In genomic region chr2:100868083-100868482, GRCh38 we compare ENCODE assay signal across 28 cellular contexts. TPM values are rescaled to one million over a fixed set of nuclear protein-coding genes. Genes with fewer than 3 reads are reported as not detected.
"Had no signal": no experiment of that assay in that cellular context is flagged by ENCODE, and none has a peak within 500 bp of the region (broad histone marks: within the 10 kb centered on the region; RNA-seq: fewer than 3 reads in every experiment).

No MANE protein-coding gene starts in this region.

- H3K9ac ChIP-seq: neural progenitor cell, parathyroid adenoma had no signal

- H2AFZ ChIP-seq: neural progenitor cell, parathyroid adenoma had no signal

- H3K4me3 ChIP-seq: neural progenitor cell, ovary, psoas muscle, skin epidermis, smooth muscle cell, spleen, suprapubic skin, testis, tibial artery, transverse colon, upper lobe of right lung, uterus had no signal

- H3K79me2 ChIP-seq: parathyroid adenoma had no signal

- H3K9me3 ChIP-seq: ovary, testis, upper lobe of right lung had no signal

- H3K4me2 ChIP-seq: neural progenitor cell, smooth muscle cell had no signal

- H3K27me3 ChIP-seq: neural progenitor cell, ovary, spleen, suprapubic skin, testis, tibial artery, transverse colon, upper lobe of right lung, uterus had no signal

- H3K36me3 ChIP-seq: neural progenitor cell, ovary, spleen, suprapubic skin, tibial artery, transverse colon, upper lobe of right lung, uterus had no signal

- ATAC-seq: natural killer cell; psoas muscle; right cardiac atrium; sciatic nerve; stimulated activated memory B cell treated with anti-CD40 and anti-IgM and Interleukin-4, amounts not matched to agents 10 μg/mL and 1 μg/mL and 100 μg/mL, for 72 hours; stimulated activated naive CD8-positive, alpha-beta T cell treated with anti-CD3 and anti-CD28 coated beads, Interleukin-15, amount 100 ng/mL, for 72 hours; stimulated activated naive CD8-positive, alpha-beta T cell treated with anti-CD3 and anti-CD28 coated beads, Interleukin-15, Interleukin-2, amounts not matched to agents 100 U/mL and 50 U/mL, for 24 hours; upper lobe of right lung had no signal

- H3K4me1 ChIP-seq: neural progenitor cell, parathyroid adenoma, psoas muscle, spleen, testis, tibial artery, upper lobe of right lung, uterus had no signal

- H3K27ac ChIP-seq: neural progenitor cell, ovary, parathyroid adenoma, psoas muscle, skin epidermis, spleen, suprapubic skin, testis, tibial artery, transverse colon, upper lobe of right lung, uterus had no signal

- DNase-seq: natural killer cell; occipital lobe; ovary; posterior cingulate gyrus; psoas muscle; right cardiac atrium; spleen; stimulated activated CD4-positive, alpha-beta T cell treated with anti-CD3 and anti-CD28 coated beads, Interleukin-12 subunit alpha, Interleukin-12 subunit beta, amount 100 ng/mL, for 4 hours; stimulated activated CD4-positive, alpha-beta T cell treated with anti-CD3 and anti-CD28 coated beads, Interleukin-1b, Interleukin-23, amount 100 ng/mL, for 48 hours; stimulated activated CD4-positive, alpha-beta T cell treated with anti-CD3 and anti-CD28 coated beads, Interleukin-4, amount 100 ng/mL, for 1 hour; stimulated activated CD4-positive, alpha-beta T cell treated with anti-CD3 and anti-CD28 coated beads, Interleukin-4, amount 100 ng/mL, for 4 hours; stimulated activated CD8-positive, alpha-beta memory T cell treated with anti-CD3 and anti-CD28 coated beads, Interleukin-4, amount 100 ng/mL, for 48 hours; stimulated activated naive CD4-positive, alpha-beta T cell; stimulated activated naive CD8-positive, alpha-beta T cell treated with anti-CD3 and anti-CD28 coated beads, Interleukin-15, amount 100 ng/mL, for 72 hours; stimulated activated naive CD8-positive, alpha-beta T cell treated with anti-CD3 and anti-CD28 coated beads, Interleukin-15, Interleukin-2, amounts not matched to agents 100 U/mL and 50 U/mL, for 24 hours; substantia nigra; testis; tibial artery; transverse colon; upper lobe of right lung; uterus had no signal

RNA-seq across cellular contexts. Expression of gene NPAS2, which starts 48.1 kb away (rescaled TPM):
- total RNA-seq: natural killer cell had no signal
